1 cellular context compared by ENCODE assay signal in the genomic region with DNA sequence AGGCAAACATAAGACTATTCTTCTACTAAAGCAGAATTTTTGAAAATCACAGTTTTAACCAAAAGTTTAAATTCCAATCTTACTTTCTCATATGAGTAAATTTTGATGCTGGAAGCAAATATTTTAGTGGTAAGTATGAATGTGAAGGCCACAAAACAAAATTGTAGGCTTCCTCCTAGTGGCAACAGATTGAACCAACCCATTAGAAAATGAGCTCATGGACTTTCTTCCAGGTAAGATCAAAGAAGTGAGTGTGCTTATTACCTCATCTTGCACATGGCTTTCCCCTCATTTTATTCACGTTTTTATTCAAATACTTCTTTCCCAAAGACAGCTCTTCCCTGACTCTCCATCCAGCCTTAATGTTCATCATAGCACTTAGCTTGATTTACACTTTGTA.
TF ChIP-seq lines count a peak whose summit lies in the region.

No MANE protein-coding gene starts in this region.

TF ChIP-seq in GM23338, 12 proteins besides CTCF, POLR2A, EP300 and RAD21 (continued from another document):
- TF ChIP-seq, protein P1, sequence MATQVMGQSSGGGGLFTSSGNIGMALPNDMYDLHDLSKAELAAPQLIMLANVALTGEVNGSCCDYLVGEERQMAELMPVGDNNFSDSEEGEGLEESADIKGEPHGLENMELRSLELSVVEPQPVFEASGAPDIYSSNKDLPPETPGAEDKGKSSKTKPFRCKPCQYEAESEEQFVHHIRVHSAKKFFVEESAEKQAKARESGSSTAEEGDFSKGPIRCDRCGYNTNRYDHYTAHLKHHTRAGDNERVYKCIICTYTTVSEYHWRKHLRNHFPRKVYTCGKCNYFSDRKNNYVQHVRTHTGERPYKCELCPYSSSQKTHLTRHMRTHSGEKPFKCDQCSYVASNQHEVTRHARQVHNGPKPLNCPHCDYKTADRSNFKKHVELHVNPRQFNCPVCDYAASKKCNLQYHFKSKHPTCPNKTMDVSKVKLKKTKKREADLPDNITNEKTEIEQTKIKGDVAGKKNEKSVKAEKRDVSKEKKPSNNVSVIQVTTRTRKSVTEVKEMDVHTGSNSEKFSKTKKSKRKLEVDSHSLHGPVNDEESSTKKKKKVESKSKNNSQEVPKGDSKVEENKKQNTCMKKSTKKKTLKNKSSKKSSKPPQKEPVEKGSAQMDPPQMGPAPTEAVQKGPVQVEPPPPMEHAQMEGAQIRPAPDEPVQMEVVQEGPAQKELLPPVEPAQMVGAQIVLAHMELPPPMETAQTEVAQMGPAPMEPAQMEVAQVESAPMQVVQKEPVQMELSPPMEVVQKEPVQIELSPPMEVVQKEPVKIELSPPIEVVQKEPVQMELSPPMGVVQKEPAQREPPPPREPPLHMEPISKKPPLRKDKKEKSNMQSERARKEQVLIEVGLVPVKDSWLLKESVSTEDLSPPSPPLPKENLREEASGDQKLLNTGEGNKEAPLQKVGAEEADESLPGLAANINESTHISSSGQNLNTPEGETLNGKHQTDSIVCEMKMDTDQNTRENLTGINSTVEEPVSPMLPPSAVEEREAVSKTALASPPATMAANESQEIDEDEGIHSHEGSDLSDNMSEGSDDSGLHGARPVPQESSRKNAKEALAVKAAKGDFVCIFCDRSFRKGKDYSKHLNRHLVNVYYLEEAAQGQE (IDR thresholded peaks at IDR 0.05; ENCODE audit: unreplicated experiment): no peak
TF ChIP-seq in GM23338: peak in this region for 0.
